In the genomic region with DNA sequence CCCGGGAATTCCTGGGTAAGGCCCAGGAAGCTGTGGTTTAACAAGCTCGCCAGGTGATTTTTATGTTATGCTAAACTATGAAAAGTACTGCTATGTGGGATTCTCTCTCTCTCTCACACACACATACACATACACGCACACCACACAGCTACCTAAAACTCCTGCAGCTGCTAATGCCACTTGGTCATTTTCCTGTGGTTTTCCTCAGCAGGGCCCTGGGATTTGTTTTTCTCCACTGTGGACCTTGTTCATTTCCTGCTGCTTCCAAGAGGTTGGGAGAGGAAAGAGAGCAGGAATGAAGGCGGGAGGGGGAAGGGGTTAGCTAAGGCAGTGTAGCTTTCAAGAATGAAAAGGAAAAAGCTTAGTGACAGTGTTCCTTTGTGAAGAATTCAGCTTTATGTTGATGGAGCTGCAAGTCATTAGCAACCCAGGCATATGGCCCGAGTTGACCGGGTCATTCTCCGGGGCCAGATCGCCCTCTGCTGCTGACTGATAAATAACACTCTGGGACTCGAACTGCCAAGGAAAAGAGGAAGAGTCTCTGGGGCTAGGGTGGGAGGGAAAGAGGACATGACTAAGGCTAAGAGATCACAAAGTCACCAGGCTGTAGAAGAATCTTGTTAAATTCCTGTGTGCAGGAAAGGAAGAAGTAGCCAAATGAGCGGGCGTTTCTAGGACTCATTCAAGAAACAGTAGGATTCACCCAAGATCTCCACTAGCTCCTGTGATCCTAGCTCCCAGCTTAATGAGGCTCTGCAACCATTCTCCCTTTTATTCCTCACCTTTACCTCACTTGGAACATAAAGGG, we compare ENCODE assay signal across 8 cellular contexts. TPM values are rescaled to one million over a fixed set of nuclear protein-coding genes. Genes with fewer than 3 reads are reported as not detected.
DNase-seq lines count a peak whose midpoint lies in the region; ATAC-seq and TF ChIP-seq lines count a peak whose summit lies in the region.

No MANE protein-coding gene starts in this region.

- H3K4me3 Mint-ChIP-seq in activated CD4-positive, alpha-beta T cell treated with anti-CD3 and anti-CD28 coated beads, Interleukin-2, amount 10 ng/mL, durations not matched to agents 7 days and 5 days: no peak overlapping the region
- no peak overlapping the region for H3K4me3 Mint-ChIP-seq in naive thymus-derived CD4-positive, alpha-beta T cell

- no peaks in the 10 kb centered on the region for H3K36me3 Mint-ChIP-seq in activated CD4-positive, alpha-beta T cell treated with anti-CD3 and anti-CD28 coated beads, Interleukin-2, amount 10 ng/mL, durations not matched to agents 7 days and 5 days (ENCODE audit: low read depth)
- no peaks in the 10 kb centered on the region for H3K36me3 Mint-ChIP-seq in naive thymus-derived CD4-positive, alpha-beta T cell

- no peaks in the 10 kb centered on the region for H3K9me3 ChIP-seq in naive thymus-derived CD4-positive, alpha-beta T cell (ENCODE audit: control insufficient read depth in 2 of 3, low read length in 3 of 3)
- H3K9me3 ChIP-seq in upper lobe of right lung: no peaks in the 10 kb centered on the region

- peaks cover 6 to 18% of the 10 kb centered on the region in 2 donors for H3K4me1 ChIP-seq in naive thymus-derived CD4-positive, alpha-beta T cell (ENCODE audit: control insufficient read depth in 2 of 2, insufficient read depth in 2 of 2, low read length in 2 of 2)
- peaks cover 4% of the 10 kb centered on the region for H3K4me1 ChIP-seq in upper lobe of right lung

- H3K4me1 Mint-ChIP-seq in activated CD4-positive, alpha-beta T cell treated with anti-CD3 and anti-CD28 coated beads, Interleukin-2, amount 10 ng/mL, durations not matched to agents 7 days and 5 days: peaks cover 35% of the 10 kb centered on the region
- H3K4me1 Mint-ChIP-seq in naive thymus-derived CD4-positive, alpha-beta T cell: peaks cover 16 to 37% (median 23%) of the 10 kb centered on the region in 7 donors

- TF ChIP-seq CTCF in upper lobe of right lung (IDR thresholded peaks at IDR 0.05): peak; percentile 55

- intact Hi-C loops in naive thymus-derived CD4-positive, alpha-beta T cell (cut with micrococcal nuclease): loop anchor here (1.0 to 2.0 kb wide), 4 partner anchors 161 to 326 kb away; no protein-coding TSS in a partner anchor
- intact Hi-C loops in upper lobe of right lung (cut with DNase I): loop anchor here (5.0 kb wide), 1 partner anchor 160 kb away; no protein-coding TSS in a partner anchor

- ATAC-seq in HG02571 (IDR thresholded peaks at IDR 0.05; ENCODE audit: unreplicated experiment): peak; percentile 80
- peak; percentile 83 for ATAC-seq in naive thymus-derived CD4-positive, alpha-beta T cell
- ATAC-seq in upper lobe of right lung: peak; percentile 98

- CTCF ChIA-PET in activated CD4-positive, alpha-beta T cell treated with anti-CD3 and anti-CD28 coated beads, Interleukin-2, amount 10 ng/mL, durations not matched to agents 7 days and 5 days (lab: Charles Lee): interaction anchor here (0.6 to 2.5 kb wide), 8 partner anchors 10 to 323 kb away, joined by 3 to 13 read pairs (median 4); a partner anchor contains a TSS
- CTCF ChIA-PET in naive thymus-derived CD4-positive, alpha-beta T cell (lab: Charles Lee): interaction anchor here (1.2 kb wide), 1 partner anchor 238 kb away, joined by 3 read pairs; no protein-coding TSS in a partner anchor

- H3K9me3 Mint-ChIP-seq in activated CD4-positive, alpha-beta T cell treated with anti-CD3 and anti-CD28 coated beads, Interleukin-2, amount 10 ng/mL, durations not matched to agents 7 days and 5 days: no peaks in the 10 kb centered on the region
- no peaks in the 10 kb centered on the region for H3K9me3 Mint-ChIP-seq in naive thymus-derived CD4-positive, alpha-beta T cell

- DNase-seq in NCI-H510A treated with DMSO at 0.1 percent for 48 hours (lab: John Stamatoyannopoulos, UW) (peak; percentile 43), NCI-H510A (lab: John Stamatoyannopoulos, UW) (no peak), NCI-H146 treated with DMSO at 0.1 percent for 48 hours (lab: John Stamatoyannopoulos, UW; ENCODE audit: unreplicated experiment) (peak; percentile 41), fibroblast of the conjunctiva (ENCODE audit: low read depth) (peak; percentile 75), upper lobe of right lung (peak; percentile 80)
- DNase-seq in activated CD4-positive, alpha-beta T cell treated with anti-CD3 and anti-CD28 coated beads, Interleukin-2, amount 10 ng/mL, durations not matched to agents 7 days and 5 days: peak; percentile 20
- peak in 1 of 9 donors; percentile 13 for DNase-seq in naive thymus-derived CD4-positive, alpha-beta T cell

- H3K36me3 ChIP-seq in naive thymus-derived CD4-positive, alpha-beta T cell (ENCODE audit: control insufficient read depth in 2 of 3, insufficient read depth in 3 of 3, low read length in 3 of 3): no peaks in the 10 kb centered on the region
- H3K36me3 ChIP-seq in upper lobe of right lung: no peaks in the 10 kb centered on the region

- H3K4me3 ChIP-seq in naive thymus-derived CD4-positive, alpha-beta T cell (ENCODE audit: low read length): no peak overlapping the region
- no peak overlapping the region for H3K4me3 ChIP-seq in upper lobe of right lung

- POLR2A ChIA-PET in activated CD4-positive, alpha-beta T cell treated with anti-CD3 and anti-CD28 coated beads, Interleukin-2, amount 10 ng/mL, durations not matched to agents 7 days and 5 days (lab: Charles Lee): interaction anchor here (0.6 kb wide), 1 partner anchor 660 kb away, joined by 3 read pairs; no protein-coding TSS in a partner anchor
- POLR2A ChIA-PET in naive thymus-derived CD4-positive, alpha-beta T cell (lab: Charles Lee): interaction anchor here (0.5 to 1.1 kb wide), 2 partner anchors 30 to 759 kb away, joined by 3 to 4 read pairs; a partner anchor contains a TSS

- no peak overlapping the region for H3K27ac ChIP-seq in naive thymus-derived CD4-positive, alpha-beta T cell (ENCODE audit: low read depth, low read length)
- no peak overlapping the region for H3K27ac ChIP-seq in upper lobe of right lung

- no peaks in the 10 kb centered on the region for H3K27me3 Mint-ChIP-seq in activated CD4-positive, alpha-beta T cell treated with anti-CD3 and anti-CD28 coated beads, Interleukin-2, amount 10 ng/mL, durations not matched to agents 7 days and 5 days
- H3K27me3 Mint-ChIP-seq in naive thymus-derived CD4-positive, alpha-beta T cell: peaks cover 0 to 10% (median 0%) of the 10 kb centered on the region in 5 donors

- no peaks in the 10 kb centered on the region for H3K27me3 ChIP-seq in naive thymus-derived CD4-positive, alpha-beta T cell (ENCODE audit: control insufficient read depth in 2 of 2, insufficient read depth in 2 of 2, low read length in 2 of 2)
- H3K27me3 ChIP-seq in upper lobe of right lung: no peaks in the 10 kb centered on the region

- peak overlapping the region; percentile 10 for H3K27ac Mint-ChIP-seq in activated CD4-positive, alpha-beta T cell treated with anti-CD3 and anti-CD28 coated beads, Interleukin-2, amount 10 ng/mL, durations not matched to agents 7 days and 5 days
- peak overlapping the region in 2 of 9 donors; percentile 58 to 60 for H3K27ac Mint-ChIP-seq in naive thymus-derived CD4-positive, alpha-beta T cell

RNA-seq across cellular contexts. Expression of a gene that starts 30.5 kb away (rescaled TPM):
- 10 to 100 TPM; 13.0 to 13.8 TPM for total RNA-seq in activated CD4-positive, alpha-beta T cell treated with anti-CD3 and anti-CD28 coated beads, Interleukin-2, amount 10 ng/mL, durations not matched to agents 7 days and 5 days
- 10 to 100 TPM; 15.5 to 27.0 (median 20.2) TPM for total RNA-seq in naive thymus-derived CD4-positive, alpha-beta T cell
- 1 to 10 TPM; 2.7 to 8.0 TPM for polyA plus RNA-seq in naive thymus-derived CD4-positive, alpha-beta T cell
- total RNA-seq in upper lobe of right lung: 10.9 TPM
